Comparison of ENCODE assay signal across 8 cellular contexts in genomic region chr15:69729167-69729748, GRCh38.
DNase-seq lines count a peak whose midpoint lies in the region; ATAC-seq and TF ChIP-seq lines count a peak whose summit lies in the region.

No MANE protein-coding gene starts in this region.

- no peaks in the 10 kb centered on the region for H3K36me3 ChIP-seq in upper lobe of right lung

- H3K4me1 ChIP-seq in upper lobe of right lung = peaks cover 5% of the 10 kb centered on the region

- DNase-seq in CD14-positive monocyte (ENCODE audit: low spot score) (no peak), HuH-7 (ENCODE audit: low spot score) (peak; percentile 44), dorsolateral prefrontal cortex (no peak), omental fat pad (ENCODE audit: low spot score) (peak; percentile 56), upper lobe of right lung (no peak), DMS79 (lab: John Stamatoyannopoulos, UW) (no peak)
- peak; percentile 82 for DNase-seq in activated CD4-positive, alpha-beta T cell treated with anti-CD3 and anti-CD28 coated beads for 48 hours

- peak overlapping the region in 6 of 7 donors; percentile 47 to 76 (median 66) for H3K27ac Mint-ChIP-seq in CD14-positive monocyte

- peaks cover 0 to 4% (median 0%) of the 10 kb centered on the region in 3 donors for H3K27me3 Mint-ChIP-seq in CD14-positive monocyte (ENCODE audit: low read depth in 3 of 3)

- H3K36me3 Mint-ChIP-seq in CD14-positive monocyte = peaks cover 0 to 4% of the 10 kb centered on the region in 2 donors

- peaks cover 0 to 31% (median 0%) of the 10 kb centered on the region in 45 donors for H3K27me3 ChIP-seq in dorsolateral prefrontal cortex
- H3K27me3 ChIP-seq in upper lobe of right lung = no peaks in the 10 kb centered on the region

- H3K4me3 Mint-ChIP-seq in CD14-positive monocyte = no peak overlapping the region

- H3K4me3 ChIP-seq in dorsolateral prefrontal cortex (no peak overlapping the region), upper lobe of right lung (no peak overlapping the region)

- intact Hi-C loops in CD14-positive monocyte (cut with micrococcal nuclease) (loop anchor here in 1 of 2 donors (5.0 to 10.0 kb wide), 2 partner anchors 78 to 736 kb away; no protein-coding TSS in a partner anchor), dorsolateral prefrontal cortex (cut with DNase I) (no loop called here), upper lobe of right lung (cut with DNase I) (no loop called here)

- TF ChIP-seq CTCF in CD14-positive monocyte (IDR thresholded peaks at IDR 0.05) (peak; percentile 80), dorsolateral prefrontal cortex (IDR thresholded peaks at IDR 0.05 in 54 of 56, conservative IDR thresholded peaks at IDR 0.05 in 2 of 56; ENCODE audit: low read depth in 1 of 56, partially characterized antibody in 56 of 56) (peak; percentile 33 to 67 (median 55)), omental fat pad (IDR thresholded peaks at IDR 0.05) (no peak), upper lobe of right lung (IDR thresholded peaks at IDR 0.05) (peak; percentile 85)

- H3K27ac ChIP-seq in dorsolateral prefrontal cortex = no peak overlapping the region
- H3K27ac ChIP-seq in upper lobe of right lung = no peak overlapping the region

- H3K9me3 Mint-ChIP-seq in CD14-positive monocyte = peaks cover 0 to 3% (median 0%) of the 10 kb centered on the region in 7 donors

- peaks cover 58% of the 10 kb centered on the region for H3K4me1 Mint-ChIP-seq in CD14-positive monocyte

- no peaks in the 10 kb centered on the region for H3K9me3 ChIP-seq in upper lobe of right lung

- no peak for ATAC-seq in omental fat pad (ENCODE audit: low FRiP score)
- ATAC-seq in upper lobe of right lung = no peak
- no peak for ATAC-seq in HG03039 (IDR thresholded peaks at IDR 0.05; ENCODE audit: unreplicated experiment)

Comparison
In these comparisons a context has a peak if more than half of its experiments do, and no peak if none do; other contexts are left out.
1. DNase-seq: peak in HuH-7 (single experiment), activated CD4-positive, alpha-beta T cell treated with anti-CD3 and anti-CD28 coated beads for 48 hours (single experiment) and omental fat pad (single experiment); none in CD14-positive monocyte (single experiment), dorsolateral prefrontal cortex (0 of 10), upper lobe of right lung (single experiment) and DMS79 (single experiment).
2. CTCF ChIP-seq: peak in CD14-positive monocyte (single experiment), dorsolateral prefrontal cortex (56 of 56) and upper lobe of right lung (single experiment); none in omental fat pad (0 of 3).